In genomic region chr12:124655317-124656213, GRCh38 we compare ENCODE assay signal across 1 cellular context.
TF ChIP-seq lines count a peak whose summit lies in the region.

No MANE protein-coding gene starts in this region.

TF ChIP-seq in SK-N-SH, 30 proteins besides CTCF, POLR2A, EP300 and RAD21 (continued from another document):
- TF ChIP-seq RXRA (IDR thresholded peaks at IDR 0.05; ENCODE audit: borderline replicate concordance, low read depth) (peak; percentile 90), NFIC (IDR thresholded peaks at IDR 0.05; ENCODE audit: borderline replicate concordance) (peak; percentile 87), USF1 (IDR thresholded peaks at IDR 0.05; ENCODE audit: borderline replicate concordance, low read depth) (no peak), SIN3A (IDR thresholded peaks at IDR 0.05; ENCODE audit: borderline replicate concordance, low read depth, low read length) (0 out of 2 replicates have a peak, but pooled peaks have one; percentile 49), POLR2AphosphoS5 (IDR thresholded peaks at IDR 0.05; ENCODE audit: low read depth, low read length) (peak; percentile 8), TAF1 (IDR thresholded peaks at IDR 0.05; ENCODE audit: borderline replicate concordance, low read depth, low read length) (no peak), TEAD4 (IDR thresholded peaks at IDR 0.05; ENCODE audit: borderline replicate concordance, insufficient read depth) (peak; percentile 51; the same call in 1 of the 2 replicates), TCF12 (IDR thresholded peaks at IDR 0.05) (peak; percentile 79), ELF1 (IDR thresholded peaks at IDR 0.05) (0 out of 2 replicates have a peak, but pooled peaks have one; percentile 28), YY1 (IDR thresholded peaks at IDR 0.05; ENCODE audit: low read depth) (peak; percentile 43; the same call in 1 of the 2 replicates), SMC3 (IDR thresholded peaks at IDR 0.05; ENCODE audit: low read depth, low read length) (peak; percentile 16; the same call in 1 of the 2 replicates), GABPA (IDR thresholded peaks at IDR 0.05; ENCODE audit: low read depth) (0 out of 2 replicates have a peak, but pooled peaks have one; percentile 32)
- TF ChIP-seq, protein P1, sequence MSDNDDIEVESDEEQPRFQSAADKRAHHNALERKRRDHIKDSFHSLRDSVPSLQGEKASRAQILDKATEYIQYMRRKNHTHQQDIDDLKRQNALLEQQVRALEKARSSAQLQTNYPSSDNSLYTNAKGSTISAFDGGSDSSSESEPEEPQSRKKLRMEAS (IDR thresholded peaks at IDR 0.05; ENCODE audit: low read depth) = no peak
